16 cellular contexts compared by ENCODE assay signal in the genomic region with DNA sequence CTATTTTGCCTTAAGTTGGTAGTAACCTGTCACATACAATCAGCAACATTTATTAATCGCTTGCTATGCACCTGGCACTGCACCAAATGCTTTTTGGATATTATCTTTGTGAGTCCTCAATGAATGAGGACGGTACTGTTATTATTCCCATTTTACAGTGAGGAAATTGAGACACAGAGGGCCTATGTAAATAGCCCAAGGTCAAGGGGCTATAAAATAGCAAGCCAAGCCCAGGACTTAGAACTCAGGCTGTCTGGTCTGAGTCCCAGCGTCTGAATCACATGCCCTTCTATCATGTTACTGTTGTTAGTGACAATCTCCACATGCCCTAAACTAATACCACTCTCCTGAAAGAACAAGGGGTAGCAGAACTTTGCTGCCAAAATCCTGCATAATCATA.
"Had no signal": no experiment of that assay in that cellular context is flagged by ENCODE, and none has a peak within 500 bp of the region (broad histone marks: within the 10 kb centered on the region; RNA-seq: fewer than 3 reads in every experiment).

No MANE protein-coding gene starts in this region.

- DNase-seq: activated B cell treated with CpG ODN at 0.5 μM for 24 hours; activated CD4-positive, alpha-beta T cell treated with anti-CD3 and anti-CD28 coated beads for 48 hours; activated CD8-positive, alpha-beta memory T cell treated with anti-CD3 and anti-CD28 coated beads, Interleukin-2, amount 50 U/mL, for 4 hours; activated CD8-positive, alpha-beta T cell treated with anti-CD3 and anti-CD28 coated beads, Interleukin-2, amount 10 ng/mL, durations not matched to agents 7 days and 5 days; activated effector memory CD4-positive, alpha-beta T cell treated with anti-CD3 and anti-CD28 coated beads, Interleukin-2, amount 50 U/mL, for 16 hours; activated T-cell treated with anti-CD3 and anti-CD28 coated beads, Interleukin-2, amount 50 U/mL, for 48 hours; amygdala; body of pancreas; effector CD8-positive, alpha-beta T cell; esophagus squamous epithelium; foreskin keratinocyte; T-helper 17 cell had no signal

- H3K4me1 Mint-ChIP-seq: activated B cell treated with CpG ODN at 0.5 μM for 24 hours had no signal

- H3K27ac Mint-ChIP-seq: activated CD8-positive, alpha-beta T cell treated with anti-CD3 and anti-CD28 coated beads, Interleukin-2, amount 10 ng/mL, durations not matched to agents 7 days and 5 days; activated naive CD4-positive, alpha-beta T cell treated with anti-CD3 and anti-CD28 coated beads, Interleukin-2, amount 50 U/mL, for 72 hours; progenitor cell of endocrine pancreas; stimulated activated effector memory CD8-positive, alpha-beta T cell treated with anti-CD3 and anti-CD28 coated beads, Interleukin-12 subunit alpha, Interleukin-12 subunit beta, amount 100 ng/mL, for 72 hours had no signal

- H3K4me1 ChIP-seq: body of pancreas had no signal

- H3K27ac ChIP-seq: body of pancreas, esophagus squamous epithelium, foreskin keratinocyte had no signal

- H3K9me3 ChIP-seq: body of pancreas, esophagus squamous epithelium had no signal

- H3K4me3 ChIP-seq: body of pancreas, esophagus squamous epithelium had no signal

- H3K27me3 Mint-ChIP-seq: activated B cell treated with CpG ODN at 0.5 μM for 24 hours, progenitor cell of endocrine pancreas, T-helper 17 cell had no signal

- H3K27me3 ChIP-seq: body of pancreas, esophagus squamous epithelium, foreskin keratinocyte had no signal

- ATAC-seq: activated CD8-positive, alpha-beta T cell treated with anti-CD3 and anti-CD28 coated beads, Interleukin-2, amount 10 ng/mL, durations not matched to agents 7 days and 5 days; activated naive CD4-positive, alpha-beta T cell treated with anti-CD3 and anti-CD28 coated beads, Interleukin-2, amount 50 U/mL, for 72 hours; body of pancreas; foreskin keratinocyte; sciatic nerve; stimulated activated effector memory CD8-positive, alpha-beta T cell treated with anti-CD3 and anti-CD28 coated beads, Interleukin-12 subunit alpha, Interleukin-12 subunit beta, amount 100 ng/mL, for 72 hours; T-helper 17 cell had no signal

- H3K9me3 Mint-ChIP-seq: activated B cell treated with CpG ODN at 0.5 μM for 24 hours; stimulated activated effector memory CD8-positive, alpha-beta T cell treated with anti-CD3 and anti-CD28 coated beads, Interleukin-12 subunit alpha, Interleukin-12 subunit beta, amount 100 ng/mL, for 72 hours had no signal

- H3K4me3 Mint-ChIP-seq: activated B cell treated with CpG ODN at 0.5 μM for 24 hours; activated CD8-positive, alpha-beta T cell treated with anti-CD3 and anti-CD28 coated beads, Interleukin-2, amount 10 ng/mL, durations not matched to agents 7 days and 5 days; stimulated activated effector memory CD8-positive, alpha-beta T cell treated with anti-CD3 and anti-CD28 coated beads, Interleukin-12 subunit alpha, Interleukin-12 subunit beta, amount 100 ng/mL, for 72 hours; T-helper 17 cell had no signal
